ENCODE assay signal across 26 cellular contexts in genomic region chr2:79946046-79946445, GRCh38.
"Had no signal": no experiment of that assay in that cellular context is flagged by ENCODE, and none has a peak within 500 bp of the region (broad histone marks: within the 10 kb centered on the region; RNA-seq: fewer than 3 reads in every experiment).

No MANE protein-coding gene starts in this region.

- H3K4me1 ChIP-seq: colonic mucosa, esophagus squamous epithelium, left lung, lower lobe of right lung had no signal

- H3K27me3 Mint-ChIP-seq: dendritic cell treated with granulocyte-macrophage colony-stimulating factor and Interleukin-4, amounts not matched to agents 40 ng/mL and 50 ng/mL, for 4 days; effector memory CD8-positive, alpha-beta T cell; naive B cell had no signal

- H3K9me3 ChIP-seq: colonic mucosa, esophagus squamous epithelium, gastrocnemius medialis, left lung, lower lobe of right lung, mucosa of descending colon had no signal

- H3K4me3 ChIP-seq: colonic mucosa, esophagus squamous epithelium, gastrocnemius medialis, hepatocyte, left lung, lower lobe of right lung, mucosa of descending colon had no signal

- ATAC-seq: effector memory CD8-positive, alpha-beta T cell; esophagus mucosa; gastrocnemius medialis; left lung; lower lobe of right lung; mucosa of descending colon had no signal

- H3K27ac ChIP-seq: colonic mucosa, epithelial cell of prostate, esophagus squamous epithelium, gastrocnemius medialis, hepatocyte, left lung, lower lobe of right lung had no signal

- H3K4me1 Mint-ChIP-seq: immature natural killer cell, mesothelial cell of epicardium, naive B cell had no signal

- H3K27me3 ChIP-seq: colonic mucosa, esophagus squamous epithelium, gastrocnemius medialis, hepatocyte, left lung had no signal

- DNase-seq: cerebellar nuclear complex; colonic mucosa; cortex of kidney; effector CD8-positive, alpha-beta T cell; effector memory CD8-positive, alpha-beta T cell; endodermal cell; erythroblast; esophagus squamous epithelium; foreskin fibroblast; foreskin melanocyte; gastrocnemius medialis; hypothalamus; immature natural killer cell; islet precursor cell; kidney; kidney glomerular epithelial cell; left lung; lower lobe of right lung; mesenchymal stem cell; mucosa of descending colon; naive B cell had no signal

- H3K9me3 Mint-ChIP-seq: dendritic cell treated with granulocyte-macrophage colony-stimulating factor and Interleukin-4, amounts not matched to agents 40 ng/mL and 50 ng/mL, for 4 days; endodermal cell; mesothelial cell of epicardium had no signal

- H3K36me3 Mint-ChIP-seq: immature natural killer cell, mesothelial cell of epicardium, naive B cell had no signal

- H3K36me3 ChIP-seq: colonic mucosa, esophagus squamous epithelium, gastrocnemius medialis, left lung, lower lobe of right lung had no signal

- H3K4me3 Mint-ChIP-seq: dendritic cell treated with granulocyte-macrophage colony-stimulating factor and Interleukin-4, amounts not matched to agents 40 ng/mL and 50 ng/mL, for 4 days; effector memory CD8-positive, alpha-beta T cell; endodermal cell; immature natural killer cell; mesothelial cell of epicardium; naive B cell had no signal

- H3K27ac Mint-ChIP-seq: dendritic cell treated with granulocyte-macrophage colony-stimulating factor and Interleukin-4, amounts not matched to agents 40 ng/mL and 50 ng/mL, for 4 days; effector memory CD8-positive, alpha-beta T cell; endodermal cell; immature natural killer cell; mesothelial cell of epicardium; naive B cell had no signal
